Comparison of ENCODE assay signal across 8 cellular contexts in genomic region chr4:37890501-37891220, GRCh38. TPM values are rescaled to one million over a fixed set of nuclear protein-coding genes. Genes with fewer than 3 reads are reported as not detected.
DNase-seq lines count a peak whose midpoint lies in the region; ATAC-seq and TF ChIP-seq lines count a peak whose summit lies in the region.

TSS of gene TBC1D1 (plus strand) at chr4:37891084. CDS start at chr4:37902096, 11,012 bp downstream.

- H4K20me1 ChIP-seq in BLaER1 treated with 17β-estradiol and CSF1 and Interleukin-3, amounts not matched to agents 10 nM and 100 nM = 0 out of 22 replicates have a peak, but pooled peaks cover 0 to 6% (median 0%) of the 10 kb centered on the region in 11 experiments

- H3K9me3 ChIP-seq in BLaER1 treated with 17β-estradiol and CSF1 and Interleukin-3, amounts not matched to agents 10 nM and 100 nM (replicated peaks in 1 of 11) = no peaks in the 10 kb centered on the region
- H3K9me3 ChIP-seq in SJSA1 (replicated peaks) = no peaks in the 10 kb centered on the region
- H3K9me3 ChIP-seq in left ventricle myocardium inferior (replicated peaks) = no peaks in the 10 kb centered on the region

- peak; percentile 32 for ATAC-seq in GM19328 (IDR thresholded peaks at IDR 0.05; ENCODE audit: unreplicated experiment)
- ATAC-seq in HG03460 (IDR thresholded peaks at IDR 0.05; ENCODE audit: unreplicated experiment) = peak; percentile 26
- ATAC-seq in activated naive CD4-positive, alpha-beta T cell treated with anti-CD3 and anti-CD28 coated beads, Interleukin-2, amount 50 U/mL, for 72 hours = peak; percentile 29 to 67

- peak within 1 kb of the TSS; percentile 27 to 90 (median 84); a peak in 21 of 22 replicates for H3K27ac ChIP-seq in BLaER1 treated with 17β-estradiol and CSF1 and Interleukin-3, amounts not matched to agents 10 nM and 100 nM
- H3K27ac ChIP-seq in SJSA1 (no peak within 1 kb of the TSS), left ventricle myocardium inferior (replicated peaks) (peak within 1 kb of the TSS; percentile 94)

- DNase-seq in SJSA1 (ENCODE audit: low read depth in 1 of 2, low spot score in 2 of 2) (no peak), left ventricle myocardium inferior (peak; percentile 83), pulmonary artery endothelial cell (ENCODE audit: low read depth, low spot score) (no peak), dedifferentiated amniotic fluid mesenchymal stem cell (ENCODE audit: extremely low spot score) (no peak)
- peak; percentile 55 to 80 for DNase-seq in activated naive CD4-positive, alpha-beta T cell treated with anti-CD3 and anti-CD28 coated beads, Interleukin-2, amount 50 U/mL, for 72 hours (ENCODE audit: low spot score in 2 of 2)

- peaks cover 0 to 18% (median 0%) of the 10 kb centered on the region in 11 experiments; a peak in 9 of 22 replicates for H3K27me3 ChIP-seq in BLaER1 treated with 17β-estradiol and CSF1 and Interleukin-3, amounts not matched to agents 10 nM and 100 nM
- H3K27me3 ChIP-seq in SJSA1 (replicated peaks) = peaks cover 6% of the 10 kb centered on the region; the same call in 1 of the 2 replicates
- H3K27me3 ChIP-seq in left ventricle myocardium inferior (ENCODE audit: low read depth) = no peaks in the 10 kb centered on the region

- peak within 1 kb of the TSS; percentile 74 to 87 (median 82) for H3K9ac ChIP-seq in BLaER1 treated with 17β-estradiol and CSF1 and Interleukin-3, amounts not matched to agents 10 nM and 100 nM

- peak; percentile 43 for TF ChIP-seq CTCF in left ventricle myocardium inferior (IDR thresholded peaks at IDR 0.05; ENCODE audit: borderline replicate concordance)

- peak within 1 kb of the TSS; percentile 74 to 92 for H3K27ac Mint-ChIP-seq in activated naive CD4-positive, alpha-beta T cell treated with anti-CD3 and anti-CD28 coated beads, Interleukin-2, amount 50 U/mL, for 72 hours

- H3K4me3 ChIP-seq in BLaER1 treated with 17β-estradiol and CSF1 and Interleukin-3, amounts not matched to agents 10 nM and 100 nM = peak within 1 kb of the TSS; percentile 73 to 89 (median 84)
- H3K4me3 ChIP-seq in SJSA1 = peak within 1 kb of the TSS; percentile 42
- peak within 1 kb of the TSS; percentile 97 for H3K4me3 ChIP-seq in left ventricle myocardium inferior

- no peaks in the 10 kb centered on the region for H3K9me3 Mint-ChIP-seq in activated naive CD4-positive, alpha-beta T cell treated with anti-CD3 and anti-CD28 coated beads, Interleukin-2, amount 50 U/mL, for 72 hours

- intact Hi-C loops in left ventricle myocardium inferior (cut with micrococcal nuclease) = loop anchor here (10.0 kb wide), 1 partner anchor 74 kb away; the partner anchor contains the start of gene PTTG2

- peaks cover 26 to 39% (median 36%) of the 10 kb centered on the region in 10 experiments for H3K4me1 ChIP-seq in BLaER1 treated with 17β-estradiol and CSF1 and Interleukin-3, amounts not matched to agents 10 nM and 100 nM
- no peaks in the 10 kb centered on the region for H3K4me1 ChIP-seq in SJSA1 (replicated peaks)
- peaks cover 51% of the 10 kb centered on the region for H3K4me1 ChIP-seq in left ventricle myocardium inferior

- H3K4me2 ChIP-seq in BLaER1 treated with 17β-estradiol and CSF1 and Interleukin-3, amounts not matched to agents 10 nM and 100 nM = peak within 1 kb of the TSS; percentile 84 to 98 (median 90)

- H3K36me3 Mint-ChIP-seq in activated naive CD4-positive, alpha-beta T cell treated with anti-CD3 and anti-CD28 coated beads, Interleukin-2, amount 50 U/mL, for 72 hours = peaks cover 0 to 5% of the 10 kb centered on the region in 2 donors

- peaks cover 0 to 11% (median 7%) of the 10 kb centered on the region in 11 experiments; a peak in 9 of 22 replicates for H3K36me3 ChIP-seq in BLaER1 treated with 17β-estradiol and CSF1 and Interleukin-3, amounts not matched to agents 10 nM and 100 nM
- H3K36me3 ChIP-seq in SJSA1 = no peaks in the 10 kb centered on the region
- H3K36me3 ChIP-seq in left ventricle myocardium inferior = no peaks in the 10 kb centered on the region

RNA-seq across cellular contexts. Expression of gene TBC1D1, which starts in this region (rescaled TPM):
- total RNA-seq in SJSA1 (2014; rRNA removed; shearing (Covaris generic)) = 91.6 and 97.1 TPM in 2 replicates
- 10 to 100 TPM; 47.1 to 68.6 TPM for total RNA-seq in activated naive CD4-positive, alpha-beta T cell treated with anti-CD3 and anti-CD28 coated beads, Interleukin-2, amount 50 U/mL, for 72 hours
- total RNA-seq in left ventricle myocardium inferior = 129 TPM
- total RNA-seq in pulmonary artery endothelial cell = 121 and 135 TPM in 2 replicates

Comparison
In these comparisons a context has a peak if more than half of its experiments do, and no peak if none do; other contexts are left out.
1. H3K4me3 ChIP-seq: peak in every context shown above with its lines; median percentile 97 in left ventricle myocardium inferior; 84 in BLaER1 treated with 17β-estradiol and CSF1 and Interleukin-3, amounts not matched to agents 10 nM and 100 nM; 42 in SJSA1.
2. DNase-seq: peak in activated naive CD4-positive, alpha-beta T cell treated with anti-CD3 and anti-CD28 coated beads, Interleukin-2, amount 50 U/mL, for 72 hours (2 of 2) and left ventricle myocardium inferior (single experiment); none in SJSA1 (0 of 2), pulmonary artery endothelial cell (single experiment) and dedifferentiated amniotic fluid mesenchymal stem cell (single experiment).
3. Peak in every context shown above with its lines, with median percentiles within 50 percentile points of each other: ATAC-seq.